In the genomic region with DNA sequence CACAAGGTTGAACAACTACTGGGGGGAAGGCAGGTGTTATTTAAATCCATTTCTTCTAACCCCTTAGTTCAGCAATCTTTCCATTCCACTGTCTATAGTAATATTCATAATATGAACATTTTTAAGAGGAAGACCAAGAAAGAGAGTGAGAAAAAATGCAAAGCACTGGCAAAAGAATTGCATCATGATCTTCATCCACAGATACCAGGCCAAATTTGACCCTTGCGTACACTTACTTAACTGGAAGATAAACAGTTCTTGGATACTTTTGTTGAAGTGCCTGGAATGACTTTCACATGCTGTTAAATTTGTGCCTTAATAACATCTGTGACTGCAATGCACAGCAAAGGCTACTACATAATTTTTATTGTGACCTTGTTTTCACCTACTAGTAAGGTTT, we compare ENCODE assay signal across 14 cellular contexts. TPM values are rescaled to one million over a fixed set of nuclear protein-coding genes. Genes with fewer than 3 reads are reported as not detected.
DNase-seq lines count a peak whose midpoint lies in the region; ATAC-seq and TF ChIP-seq lines count a peak whose summit lies in the region.
"Had no signal": no experiment of that assay in that cellular context is flagged by ENCODE, and none has a peak within 500 bp of the region (broad histone marks: within the 10 kb centered on the region; RNA-seq: fewer than 3 reads in every experiment).

No MANE protein-coding gene starts in this region.

- no peak overlapping the region for H4K8ac ChIP-seq in IMR-90 (ENCODE audit: low read depth in 2 of 2, low read length in 2 of 2)

- H3K4me3 Mint-ChIP-seq in CD8-positive, alpha-beta memory T cell, result peak overlapping the region in 4 of 7 donors; percentile 27 to 96 (median 34)
- H3K4me3 Mint-ChIP-seq in natural killer cell, result peak overlapping the region; percentile 47

- no peak overlapping the region for H3K56ac ChIP-seq in IMR-90 (ENCODE audit: extremely low read depth, insufficient read depth, low read length)

- H2AFZ ChIP-seq in IMR-90 (replicated peaks; ENCODE audit: low read length, poor library complexity), result no peak overlapping the region

- no peak overlapping the region for H4K5ac ChIP-seq in IMR-90 (ENCODE audit: low read depth, low read length)

- H3K27me3 ChIP-seq in CD8-positive, alpha-beta memory T cell (ENCODE audit: insufficient read depth, low read length, poor library complexity, severe bottlenecking), result no peaks in the 10 kb centered on the region
- H3K27me3 ChIP-seq in IMR-90 (ENCODE audit: control insufficient read depth, insufficient read depth, low read length) (no peaks in the 10 kb centered on the region), brain microvascular endothelial cell (replicated peaks) (no peaks in the 10 kb centered on the region)

- TF ChIP-seq CTCF in IMR-90 (conservative IDR thresholded peaks at IDR 0.05; ENCODE audit: low read depth, low read length), result no peak
- no peak for TF ChIP-seq CTCF in brain microvascular endothelial cell (IDR thresholded peaks at IDR 0.05; ENCODE audit: low read depth, low read length, missing control alignments)
- TF ChIP-seq CTCF in natural killer cell (IDR thresholded peaks at IDR 0.05), result no peak

- H3K4me1 ChIP-seq in CD8-positive, alpha-beta memory T cell (ENCODE audit: insufficient read depth, low read length), result peaks cover 16% of the 10 kb centered on the region
- peaks cover 5% of the 10 kb centered on the region for H3K4me1 ChIP-seq in IMR-90 (ENCODE audit: control insufficient read depth, insufficient read depth, low read length)

- H3K18ac ChIP-seq in IMR-90 (ENCODE audit: low read depth, low read length), result no peak overlapping the region

- in situ Hi-C loops in IMR-90 (cut with MboI; ENCODE audit: low sequenced_read_pairs), result no loop called here
- in situ Hi-C loops in brain microvascular endothelial cell (cut with HindIII; ENCODE audit: low pct_ligation_motif_present, low sequenced_read_pairs), result no loop called here

- POLR2A ChIA-PET in CD8-positive, alpha-beta memory T cell (lab: Charles Lee), result no interaction called here
- POLR2A ChIA-PET in IMR-90 (lab: Charles Lee; ENCODE audit: unreplicated experiment), result no interaction called here

- H3K4me3 ChIP-seq in CD8-positive, alpha-beta memory T cell (ENCODE audit: low read length), result no peak overlapping the region
- H3K4me3 ChIP-seq in IMR-90 (ENCODE audit: insufficient read depth, low read depth, low read length) (no peak overlapping the region), brain microvascular endothelial cell (ENCODE audit: low read depth, low read length) (no peak overlapping the region)

- H3K36me3 Mint-ChIP-seq in CD8-positive, alpha-beta memory T cell, result peaks cover 0 to 33% (median 14%) of the 10 kb centered on the region in 3 donors
- H3K36me3 Mint-ChIP-seq in natural killer cell, result no peaks in the 10 kb centered on the region

- 0 out of 2 replicates have a peak overlapping the region, but pooled peaks have one; percentile 10 for H3K4me2 ChIP-seq in IMR-90 (ENCODE audit: low read depth, low read length)

- intact Hi-C loops in IMR-90 (cut with micrococcal nuclease), result no loop called here
- intact Hi-C loops in natural killer cell (cut with micrococcal nuclease), result no loop called here

- no peak overlapping the region for H3K27ac ChIP-seq in CD8-positive, alpha-beta memory T cell (ENCODE audit: low read depth, low read length)
- H3K27ac ChIP-seq in IMR-90 (ENCODE audit: insufficient read depth, low read length) (no peak overlapping the region), brain microvascular endothelial cell (peak overlapping the region; percentile 94)
- H3K27ac ChIP-seq: HL-60 had no signal

- no peak overlapping the region for H3K23ac ChIP-seq in IMR-90 (ENCODE audit: low read depth, low read length)

- no TSS peak for BruUV-seq in IMR-90 (replicated peaks; lab: Mats Ljungman, UMichigan)

- H3K9me1 ChIP-seq in IMR-90 (ENCODE audit: insufficient read depth, low read length), result peaks cover 7% of the 10 kb centered on the region

- no peak for DNase-seq in CD8-positive, alpha-beta memory T cell
- DNase-seq in IMR-90 (no peak), brain microvascular endothelial cell (no peak), natural killer cell (no peak), GF-D8 (lab: John Stamatoyannopoulos, UW) (no peak), kidney tubule cell (ENCODE audit: low spot score) (no peak)
- DNase-seq: COR-L47, hippocampal formation, MV-4-11, NCI-H345, retina had no signal

- CTCF ChIA-PET in CD8-positive, alpha-beta memory T cell (lab: Charles Lee), result interaction anchor here (1.2 kb wide), 1 partner anchor 46 kb away, joined by 3 read pairs; a partner anchor contains a TSS
- CTCF ChIA-PET in IMR-90 (lab: Yijun Ruan, JAX), result interaction anchor here (1.0 to 2.1 kb wide), 3 partner anchors 40 to 57 kb away, joined by 3 to 6 read pairs (median 4); a partner anchor contains a TSS

- H2BK120ac ChIP-seq in IMR-90 (ENCODE audit: low read depth, low read length), result no peak overlapping the region

- peaks cover 0 to 6% of the 10 kb centered on the region in 2 donors for H3K27me3 Mint-ChIP-seq in CD8-positive, alpha-beta memory T cell
- peaks cover 2 to 5% of the 10 kb centered on the region in 2 donors for H3K27me3 Mint-ChIP-seq in natural killer cell (ENCODE audit: low read depth in 2 of 2)

- TF ChIP-seq RAD21 in IMR-90 (IDR thresholded peaks at IDR 0.05; ENCODE audit: low read length), result no peak

- H2AK9ac ChIP-seq in IMR-90 (replicated peaks; ENCODE audit: low read depth, low read length, poor library complexity), result no peak overlapping the region

- H2BK5ac ChIP-seq in IMR-90 (ENCODE audit: low read depth, low read length, poor library complexity, severe bottlenecking), result no peak overlapping the region

- no peak overlapping the region for H3K27ac Mint-ChIP-seq in CD8-positive, alpha-beta memory T cell
- no peak overlapping the region for H3K27ac Mint-ChIP-seq in natural killer cell

- TF ChIP-seq POLR2A in IMR-90 (IDR thresholded peaks at IDR 0.05; ENCODE audit: low read depth, low read length), result no peak

- no peak overlapping the region for H2BK15ac ChIP-seq in IMR-90 (ENCODE audit: low read depth, low read length)

- no peak overlapping the region for H3K4ac ChIP-seq in IMR-90 (ENCODE audit: low read depth, low read length)

- dilution Hi-C loops in IMR-90 (cut with HindIII; ENCODE audit: low sequenced_read_pairs, unreplicated experiment), result no loop called here

- peaks cover 4 to 36% of the 10 kb centered on the region in 2 experiments for H3K79me1 ChIP-seq in IMR-90 (ENCODE audit: low read depth in 1 of 2, low read length in 2 of 2)

- H3K9me3 ChIP-seq in CD8-positive, alpha-beta memory T cell (ENCODE audit: low read length), result no peaks in the 10 kb centered on the region
- H3K9me3 ChIP-seq in IMR-90 (ENCODE audit: control insufficient read depth, insufficient read depth, low read length), result no peaks in the 10 kb centered on the region

- no peaks in the 10 kb centered on the region for H3K9me3 Mint-ChIP-seq in CD8-positive, alpha-beta memory T cell
- no peaks in the 10 kb centered on the region for H3K9me3 Mint-ChIP-seq in natural killer cell

- no peak overlapping the region for H3K14ac ChIP-seq in IMR-90 (replicated peaks; ENCODE audit: low read depth, low read length)

- no peak overlapping the region for H2BK20ac ChIP-seq in IMR-90 (ENCODE audit: low read depth, low read length)

- no peak overlapping the region for H3K9ac ChIP-seq in IMR-90 (ENCODE audit: low read depth, low read length)

- no CpG with 5 or more reads among the region's 1 CpG for WGBS in IMR-90 (ENCODE audit: extremely low coverage in 2 of 2, insufficient read length in 1 of 2), 2 experiments

- H3K4me1 Mint-ChIP-seq in CD8-positive, alpha-beta memory T cell, result peaks cover 25 to 56% (median 49%) of the 10 kb centered on the region in 3 donors
- peaks cover 14 to 25% of the 10 kb centered on the region in 2 donors for H3K4me1 Mint-ChIP-seq in natural killer cell

- peaks cover 5% of the 10 kb centered on the region for H3K36me3 ChIP-seq in CD8-positive, alpha-beta memory T cell (ENCODE audit: insufficient read depth, low read length)
- H3K36me3 ChIP-seq in IMR-90 (ENCODE audit: control insufficient read depth, insufficient read depth, low read length) (peaks cover 2% of the 10 kb centered on the region; the same call in 1 of the 2 replicates), brain microvascular endothelial cell (replicated peaks) (peaks cover 13% of the 10 kb centered on the region)

- ATAC-seq in IMR-90 (ENCODE audit: low read depth) (no peak), natural killer cell (no peak), GM18907 (IDR thresholded peaks at IDR 0.05; ENCODE audit: unreplicated experiment) (no peak)

- H4K91ac ChIP-seq in IMR-90 (ENCODE audit: insufficient read depth, low read depth, low read length), result no peak overlapping the region

- no peak overlapping the region for H2AK5ac ChIP-seq in IMR-90 (ENCODE audit: low read depth, low read length)

- H4K20me1 ChIP-seq in IMR-90 (ENCODE audit: insufficient read depth, low read length), result peaks cover 3% of the 10 kb centered on the region; the same call in 1 of the 2 replicates

TF ChIP-seq in IMR-90, 13 proteins besides CTCF, POLR2A, EP300 and RAD21:
- TF ChIP-seq RFX5 (IDR thresholded peaks at IDR 0.05; ENCODE audit: low read depth, low read length) (no peak), CEBPB (IDR thresholded peaks at IDR 0.05; ENCODE audit: low read depth, low read length) (peak; percentile 55)

RNA-seq across cellular contexts. Expression of a gene that starts 1.8 kb away (rescaled TPM):
- 10 to 100 TPM; 71.2 to 73.2 TPM for total RNA-seq in CD8-positive, alpha-beta memory T cell
- 115 TPM for polyA plus RNA-seq in CD8-positive, alpha-beta memory T cell
- total RNA-seq in IMR-90 (2012; rRNA removed), result 92.8 and 98.8 TPM in 2 replicates
- 134 and 140 TPM in 2 replicates for polyA plus RNA-seq in IMR-90 (2012; rRNA removed)
- polyA plus RNA-seq in IMR-90 (2012; cell fraction: cytosol; rRNA removed), result 85.4 and 108 TPM in 2 replicates
- 39.7 and 45.7 TPM in 2 replicates for polyA plus RNA-seq in IMR-90 (2012; cell fraction: nucleus; rRNA removed; ENCODE audit: low replicate concordance)
- 10 to 100 TPM; 28.0 to 39.1 (median 37.6) TPM for total RNA-seq in natural killer cell

RNA-seq across cellular contexts. Expression of a gene that starts 45.3 kb away (rescaled TPM):
- total RNA-seq in CD8-positive, alpha-beta memory T cell, result 1 to 10 TPM; 2.1 TPM
- polyA plus RNA-seq in CD8-positive, alpha-beta memory T cell, result not detected
- 18.8 and 26.9 TPM in 2 replicates for total RNA-seq in IMR-90 (2012; rRNA removed)
- 36.1 and 48.7 TPM in 2 replicates for polyA plus RNA-seq in IMR-90 (2012; rRNA removed)
- 31.0 and 54.1 TPM in 2 replicates for polyA plus RNA-seq in IMR-90 (2012; cell fraction: cytosol; rRNA removed)
- polyA plus RNA-seq in IMR-90 (2012; cell fraction: nucleus; rRNA removed; ENCODE audit: low replicate concordance), result 41.9 and 95.5 TPM in 2 replicates
- 1 to 10 TPM; 5.1 to 9.9 (median 7.8) TPM for total RNA-seq in natural killer cell

RNA-seq across cellular contexts. Expression of a gene that starts 58.9 kb away (rescaled TPM):
- not detected for total RNA-seq in CD8-positive, alpha-beta memory T cell
- polyA plus RNA-seq in CD8-positive, alpha-beta memory T cell, result not detected
- total RNA-seq in IMR-90 (2012; rRNA removed) (not detected in 2 replicates), natural killer cell (not detected)
- not detected in 2 replicates for polyA plus RNA-seq in IMR-90 (2012; rRNA removed)
- polyA plus RNA-seq in IMR-90 (2012; cell fraction: cytosol; rRNA removed), result not detected in 2 replicates
- polyA plus RNA-seq in IMR-90 (2012; cell fraction: nucleus; rRNA removed; ENCODE audit: low replicate concordance), result 0.05 and 0.19 TPM in 2 replicates
- total RNA-seq: bronchial epithelial cell had no signal
